In genomic region chr3:146883292-146883691, GRCh38 we compare ENCODE assay signal across 20 cellular contexts.
"Had no signal": no experiment of that assay in that cellular context is flagged by ENCODE, and none has a peak within 500 bp of the region (broad histone marks: within the 10 kb centered on the region; RNA-seq: fewer than 3 reads in every experiment).

No MANE protein-coding gene starts in this region.

- H3K27ac Mint-ChIP-seq: activated B cell treated with CpG ODN at 0.5 μM for 24 hours; activated CD8-positive, alpha-beta T cell treated with anti-CD3 and anti-CD28 coated beads for 36 hours; activated naive CD4-positive, alpha-beta T cell treated with anti-CD3 and anti-CD28 coated beads, Interleukin-2, amount 50 U/mL, for 72 hours; brain; memory B cell; naive thymus-derived CD8-positive, alpha-beta T cell; stimulated activated effector memory CD8-positive, alpha-beta T cell treated with anti-CD3 and anti-CD28 coated beads, Interleukin-12 subunit alpha, Interleukin-12 subunit beta, amount 100 ng/mL, for 72 hours had no signal

- ATAC-seq: activated CD8-positive, alpha-beta T cell treated with anti-CD3 and anti-CD28 coated beads for 36 hours; activated naive CD4-positive, alpha-beta T cell treated with anti-CD3 and anti-CD28 coated beads, Interleukin-2, amount 50 U/mL, for 72 hours; activated T-cell treated with anti-CD3 and anti-CD28 coated beads, Interleukin-2, amount 50 U/mL, for 4 hours; stimulated activated effector memory CD8-positive, alpha-beta T cell treated with anti-CD3 and anti-CD28 coated beads, Interleukin-12 subunit alpha, Interleukin-12 subunit beta, amount 100 ng/mL, for 72 hours had no signal

- H3K9me3 ChIP-seq: esophagus squamous epithelium, left ventricle myocardium inferior, neutrophil, vagina had no signal

- DNase-seq: activated B cell treated with CpG ODN at 0.5 μM for 24 hours; activated CD4-positive, alpha-beta T cell treated with anti-CD3 and anti-CD28 coated beads for 48 hours; activated CD8-positive, alpha-beta T cell treated with anti-CD3 and anti-CD28 coated beads for 36 hours; activated effector memory CD4-positive, alpha-beta T cell treated with Interleukin-2 at 50 U/mL for 16 hours; activated T-cell treated with anti-CD3 and anti-CD28 coated beads, Interleukin-2, amount 50 U/mL, for 4 hours; amniotic stem cell; effector CD8-positive, alpha-beta T cell; esophagus squamous epithelium; kidney; left ventricle myocardium inferior; naive thymus-derived CD8-positive, alpha-beta T cell; retina had no signal

- H3K27me3 ChIP-seq: esophagus squamous epithelium, hepatocyte, neutrophil, vagina had no signal

- H3K4me1 Mint-ChIP-seq: activated B cell treated with CpG ODN at 0.5 μM for 24 hours; central memory CD8-positive, alpha-beta T cell; memory B cell; naive thymus-derived CD8-positive, alpha-beta T cell; stimulated activated effector memory CD8-positive, alpha-beta T cell treated with anti-CD3 and anti-CD28 coated beads, Interleukin-12 subunit alpha, Interleukin-12 subunit beta, amount 100 ng/mL, for 72 hours had no signal

- H3K4me3 Mint-ChIP-seq: activated B cell treated with CpG ODN at 0.5 μM for 24 hours; activated CD8-positive, alpha-beta T cell treated with anti-CD3 and anti-CD28 coated beads for 36 hours; activated T-cell treated with anti-CD3 and anti-CD28 coated beads, Interleukin-2, amount 50 U/mL, for 4 hours; brain; central memory CD8-positive, alpha-beta T cell; memory B cell; naive thymus-derived CD8-positive, alpha-beta T cell; stimulated activated effector memory CD8-positive, alpha-beta T cell treated with anti-CD3 and anti-CD28 coated beads, Interleukin-12 subunit alpha, Interleukin-12 subunit beta, amount 100 ng/mL, for 72 hours had no signal

- H3K79me2 ChIP-seq: hepatocyte had no signal

- H3K4me1 ChIP-seq: esophagus squamous epithelium, left ventricle myocardium inferior, vagina had no signal

- H3K36me3 ChIP-seq: esophagus squamous epithelium, left ventricle myocardium inferior, neutrophil, vagina had no signal

- H3K27ac ChIP-seq: esophagus squamous epithelium, hepatocyte, left ventricle myocardium inferior, neutrophil, vagina had no signal

- H3K27me3 Mint-ChIP-seq: activated B cell treated with CpG ODN at 0.5 μM for 24 hours; activated CD8-positive, alpha-beta T cell treated with anti-CD3 and anti-CD28 coated beads for 36 hours; brain; central memory CD8-positive, alpha-beta T cell; memory B cell; naive thymus-derived CD8-positive, alpha-beta T cell had no signal

- H2AFZ ChIP-seq: hepatocyte had no signal

- H3K4me2 ChIP-seq: hepatocyte had no signal

- H3K36me3 Mint-ChIP-seq: activated naive CD4-positive, alpha-beta T cell treated with anti-CD3 and anti-CD28 coated beads, Interleukin-2, amount 50 U/mL, for 72 hours; brain; memory B cell; naive thymus-derived CD8-positive, alpha-beta T cell; stimulated activated effector memory CD8-positive, alpha-beta T cell treated with anti-CD3 and anti-CD28 coated beads, Interleukin-12 subunit alpha, Interleukin-12 subunit beta, amount 100 ng/mL, for 72 hours had no signal

- H3K4me3 ChIP-seq: esophagus squamous epithelium, hepatocyte, left ventricle myocardium inferior, vagina had no signal

- H3K9me3 Mint-ChIP-seq: activated B cell treated with CpG ODN at 0.5 μM for 24 hours, brain had no signal
